8 cellular contexts compared by ENCODE assay signal in genomic region chr12:66234037-66234693, GRCh38. TPM values are rescaled to one million over a fixed set of nuclear protein-coding genes. Genes with fewer than 3 reads are reported as not detected.
DNase-seq lines count a peak whose midpoint lies in the region; ATAC-seq and TF ChIP-seq lines count a peak whose summit lies in the region.
"Not testable (repeated sequence)": the region's sequence is repeated elsewhere in the genome, so short reads cannot be mapped to it uniquely, and the experiment has no call there.

No MANE protein-coding gene starts in this region.

- DNase-seq in GM13976 (ENCODE audit: low spot score) (peak; percentile 74), NCI-H748 treated with DMSO at 0.1 percent for 48 hours (lab: John Stamatoyannopoulos, UW) (peak; percentile 59), midbrain (lab: John Stamatoyannopoulos, UW) (peak; percentile 3)
- peak; percentile 13 to 29 for DNase-seq in activated CD4-positive, alpha-beta T cell treated with anti-CD3 and anti-CD28 coated beads for 4 hours
- DNase-seq in type B pancreatic cell (ENCODE audit: extremely low spot score, unreplicated experiment) = not testable (repeated sequence)

- ATAC-seq in GM21825 (IDR thresholded peaks at IDR 0.05; ENCODE audit: unreplicated experiment) = peak; percentile 89
- peak; percentile 94 for ATAC-seq in HG03521 (IDR thresholded peaks at IDR 0.05; ENCODE audit: unreplicated experiment)

- intact Hi-C loops in dendritic cell treated with granulocyte-macrophage colony-stimulating factor and Interleukin-4, amounts not matched to agents 40 ng/mL and 50 ng/mL, for 4 days (cut with micrococcal nuclease) = not testable (repeated sequence)

- in situ Hi-C loops in GM13976 (cut with MboI; ENCODE audit: low sequenced_read_pairs, unreplicated experiment) = not testable (repeated sequence)

- peaks cover 50% of the 10 kb centered on the region for H3K4me1 Mint-ChIP-seq in dendritic cell treated with granulocyte-macrophage colony-stimulating factor and Interleukin-4, amounts not matched to agents 40 ng/mL and 50 ng/mL, for 4 days (ENCODE audit: low read depth)
- H3K4me1 Mint-ChIP-seq in type B pancreatic cell (ENCODE audit: unreplicated experiment) = peaks cover 15% of the 10 kb centered on the region

- peak; percentile 12 for TF ChIP-seq CTCF in GM13976 (IDR thresholded peaks at IDR 0.05; ENCODE audit: borderline replicate concordance, control extremely low read depth, extremely low read depth, insufficient read depth, missing control alignments)
- TF ChIP-seq CTCF in type B pancreatic cell (conservative IDR thresholded peaks at IDR 0.05) = not testable (repeated sequence)

- H3K4me3 Mint-ChIP-seq in dendritic cell treated with granulocyte-macrophage colony-stimulating factor and Interleukin-4, amounts not matched to agents 40 ng/mL and 50 ng/mL, for 4 days = peak overlapping the region; percentile 37
- peak overlapping the region; percentile 84 for H3K4me3 Mint-ChIP-seq in type B pancreatic cell

- not testable (repeated sequence) for H3K9me3 Mint-ChIP-seq in dendritic cell treated with granulocyte-macrophage colony-stimulating factor and Interleukin-4, amounts not matched to agents 40 ng/mL and 50 ng/mL, for 4 days; type B pancreatic cell

- H3K27ac Mint-ChIP-seq in dendritic cell treated with granulocyte-macrophage colony-stimulating factor and Interleukin-4, amounts not matched to agents 40 ng/mL and 50 ng/mL, for 4 days = peak overlapping the region; percentile 85
- peak overlapping the region; percentile 36 for H3K27ac Mint-ChIP-seq in type B pancreatic cell

- H3K36me3 Mint-ChIP-seq in dendritic cell treated with granulocyte-macrophage colony-stimulating factor and Interleukin-4, amounts not matched to agents 40 ng/mL and 50 ng/mL, for 4 days (ENCODE audit: low read depth) = peaks cover 48% of the 10 kb centered on the region
- not testable (repeated sequence) for H3K36me3 Mint-ChIP-seq in type B pancreatic cell

- H3K27me3 Mint-ChIP-seq in dendritic cell treated with granulocyte-macrophage colony-stimulating factor and Interleukin-4, amounts not matched to agents 40 ng/mL and 50 ng/mL, for 4 days = not testable (repeated sequence)
- H3K27me3 Mint-ChIP-seq in type B pancreatic cell = peaks cover 59% of the 10 kb centered on the region

RNA-seq across cellular contexts. Expression of gene IRAK3, which starts 45.2 kb away (rescaled TPM):
- total RNA-seq in type B pancreatic cell (ENCODE audit: low replicate concordance) = 0.21 and 0.34 TPM in 2 replicates
